16 cellular contexts compared by ENCODE assay signal in genomic region chr4:3464911-3465697, GRCh38. TPM values are rescaled to one million over a fixed set of nuclear protein-coding genes. Genes with fewer than 3 reads are reported as not detected.
DNase-seq lines count a peak whose midpoint lies in the region; ATAC-seq and TF ChIP-seq lines count a peak whose summit lies in the region.
"Had no signal": no experiment of that assay in that cellular context is flagged by ENCODE, and none has a peak within 500 bp of the region (broad histone marks: within the 10 kb centered on the region; RNA-seq: fewer than 3 reads in every experiment).

No MANE protein-coding gene starts in this region.

- peak overlapping the region; percentile 17 for H4K8ac ChIP-seq in neuronal stem cell (ENCODE audit: low read depth, low read length)

- peak overlapping the region; percentile 44 for H3K18ac ChIP-seq in neuronal stem cell (ENCODE audit: low read length)

- H3K4ac ChIP-seq in neuronal stem cell (ENCODE audit: low read length) = peak overlapping the region; percentile 57

- TF ChIP-seq CTCF in stomach (IDR thresholded peaks at IDR 0.05) (no peak), testis (IDR thresholded peaks at IDR 0.05) (no peak)

- H3K23ac ChIP-seq in neuronal stem cell (ENCODE audit: low read depth, low read length, poor library complexity) = no peak overlapping the region

- H2BK15ac ChIP-seq in neuronal stem cell (ENCODE audit: low read length) = peak overlapping the region; percentile 39

- H3K27ac ChIP-seq in neuronal stem cell (replicated peaks; ENCODE audit: low read length) (no peak overlapping the region), stomach (no peak overlapping the region), testis (no peak overlapping the region)
- H3K27ac ChIP-seq: GM23248, SK-N-MC had no signal

- peak overlapping the region; percentile 86 for H4K91ac ChIP-seq in neuronal stem cell (ENCODE audit: low read depth, low read length, poor library complexity)

- H3K27me3 ChIP-seq in H7 (ENCODE audit: control insufficient read depth, insufficient read depth, low read length) (no peaks in the 10 kb centered on the region; the same call in 1 of the 2 replicates), neuronal stem cell (ENCODE audit: control insufficient read depth in 3 of 3, insufficient read depth in 3 of 3, low read depth in 1 of 3, low read length in 3 of 3) (peaks cover 0 to 49% (median 20%) of the 10 kb centered on the region in 3 experiments), skeletal muscle satellite cell (ENCODE audit: control insufficient read depth, insufficient read depth, low read length) (peaks cover 14% of the 10 kb centered on the region), stomach (peaks cover 0 to 42% (median 11%) of the 10 kb centered on the region in 3 donors), testis (no peaks in the 10 kb centered on the region)

- H3K4me3 ChIP-seq in H7 (ENCODE audit: insufficient read depth, low read depth, low read length) = no peak overlapping the region
- no peak overlapping the region for H3K4me3 ChIP-seq in neuronal stem cell (ENCODE audit: low read length in 2 of 2)
- H3K4me3 ChIP-seq in skeletal muscle satellite cell (ENCODE audit: low read length) = peak overlapping the region; percentile 62
- no peak overlapping the region for H3K4me3 ChIP-seq in stomach
- no peak overlapping the region for H3K4me3 ChIP-seq in testis
- H3K4me3 ChIP-seq: GM23248, SK-N-MC had no signal

- TF ChIP-seq POLR2A in stomach (IDR thresholded peaks at IDR 0.05) = no peak
- no peak for TF ChIP-seq POLR2A in testis (IDR thresholded peaks at IDR 0.05)

- H3K4me1 ChIP-seq in neuronal stem cell (ENCODE audit: control insufficient read depth in 2 of 2, insufficient read depth in 1 of 2, low read depth in 1 of 2, low read length in 2 of 2) (peaks cover 16 to 50% of the 10 kb centered on the region in 2 donors), skeletal muscle satellite cell (ENCODE audit: control insufficient read depth, insufficient read depth, low read length) (peaks cover 27% of the 10 kb centered on the region), stomach (peaks cover 12 to 52% (median 47%) of the 10 kb centered on the region in 4 donors), testis (peaks cover 21% of the 10 kb centered on the region)

- H3K79me1 ChIP-seq in neuronal stem cell (ENCODE audit: low read depth, low read length) = peaks cover 6% of the 10 kb centered on the region

- H2AFZ ChIP-seq in neuronal stem cell (ENCODE audit: low read length) = no peak overlapping the region
- H2AFZ ChIP-seq: GM23248 had no signal

- H3K4me2 ChIP-seq in neuronal stem cell (ENCODE audit: insufficient read depth, low read length, poor library complexity, severe bottlenecking) (no peak overlapping the region), skeletal muscle satellite cell (ENCODE audit: low read length) (peak overlapping the region; percentile 75)

- H3K9ac ChIP-seq in neuronal stem cell (ENCODE audit: low read depth, low read length, poor library complexity) (no peak overlapping the region), skeletal muscle satellite cell (ENCODE audit: low read depth, low read length) (no peak overlapping the region)
- H3K9ac ChIP-seq: GM23248 had no signal

- H3K36me3 ChIP-seq in H7 (replicated peaks; ENCODE audit: control insufficient read depth, insufficient read depth, low read length) (no peaks in the 10 kb centered on the region), neuronal stem cell (replicated peaks in 1 of 2; ENCODE audit: control insufficient read depth in 2 of 2, insufficient read depth in 2 of 2, low read length in 2 of 2) (peaks cover 0 to 3% of the 10 kb centered on the region in 2 donors), skeletal muscle satellite cell (ENCODE audit: insufficient read depth, low read length) (no peaks in the 10 kb centered on the region), stomach (no peaks in the 10 kb centered on the region), testis (ENCODE audit: low read depth, missing control alignments) (no peaks in the 10 kb centered on the region)

- peak overlapping the region; percentile 79 for H2AK5ac ChIP-seq in neuronal stem cell (ENCODE audit: low read depth, low read length)

- peak overlapping the region; percentile 75 for H3K14ac ChIP-seq in neuronal stem cell (ENCODE audit: low read length)

- WGBS in neuronal stem cell (ENCODE audit: extremely low coverage in 2 of 2, insufficient read length in 2 of 2, insufficient replicate concordance in 1 of 2), 2 donors = no CpG with 5 or more reads among the region's 21 CpGs
- 84 to 91% (median 87%) methylated on average over 21 of the region's 21 CpGs for WGBS in stomach, 5 donors
- WGBS in testis, 2 donors = 75 to 92% methylated on average over 9 to 21 of the region's 21 CpGs

- H2BK12ac ChIP-seq in neuronal stem cell (ENCODE audit: low read length) = peak overlapping the region; percentile 95

- ATAC-seq in left ventricle myocardium superior = no peak
- ATAC-seq in GM21390 (IDR thresholded peaks at IDR 0.05; ENCODE audit: unreplicated experiment) = no peak
- ATAC-seq: HCT116 had no signal

- intact Hi-C loops in left ventricle myocardium superior (cut with micrococcal nuclease) = no loop called here
- intact Hi-C loops in stomach (cut with DNase I; ENCODE audit: low total_unique reads) = no loop called here
- intact Hi-C loops in testis (cut with DNase I; ENCODE audit: low total_unique reads) = no loop called here

- TF ChIP-seq EP300 in stomach (IDR thresholded peaks at IDR 0.05) = no peak

- peaks cover 11 to 15% of the 10 kb centered on the region in 2 donors for H3K9me3 ChIP-seq in neuronal stem cell (replicated peaks in 1 of 2; ENCODE audit: control insufficient read depth in 2 of 2, insufficient read depth in 1 of 2, low read depth in 1 of 2, low read length in 2 of 2)
- no peaks in the 10 kb centered on the region for H3K9me3 ChIP-seq in skeletal muscle satellite cell (replicated peaks; ENCODE audit: low read length)
- no peaks in the 10 kb centered on the region for H3K9me3 ChIP-seq in stomach
- H3K9me3 ChIP-seq in testis = no peaks in the 10 kb centered on the region

- H2BK5ac ChIP-seq in neuronal stem cell (ENCODE audit: low read length) = peak overlapping the region; percentile 2

- DNase-seq in H7 (peak; percentile 74), left ventricle myocardium superior (peak; percentile 20), neuronal stem cell (ENCODE audit: low spot score) (no peak), stomach (no peak), testis (no peak)
- DNase-seq: GM23248, NCI-H1105 treated with DMSO at 0.1 percent for 48 hours, NCI-H1694, NCI-H2081 treated with DMSO at 0.1 percent for 48 hours, NCI-H446 treated with DMSO at 0.1 percent for 48 hours, SHP77 had no signal

- no peak overlapping the region for H2BK120ac ChIP-seq in neuronal stem cell (ENCODE audit: low read depth, low read length)

RNA-seq across cellular contexts. Expression of gene DOK7, which starts 2.0 kb away (rescaled TPM):
- 0.22 and 0.73 TPM in 2 replicates for total RNA-seq in H7 (2014; rRNA removed; shearing (Covaris generic))
- total RNA-seq in left ventricle myocardium superior (35.5 TPM), stomach (1 to 10 TPM in 3 of 5 donors, under 1 TPM in 1, not detected in 1; 0.37 to 8.1 (median 4.6) TPM), testis (10 to 100 TPM; 22.9 to 29.5 TPM)
- 0.14 TPM for polyA plus RNA-seq in neuronal stem cell (2013, experiment 1 of 2)
- 0.11 TPM for polyA plus RNA-seq in neuronal stem cell (2013, experiment 2 of 2)
- total RNA-seq in skeletal muscle satellite cell (2012; rRNA removed) = 0.51 and 6.8 TPM in 2 replicates
- polyA plus RNA-seq in stomach (1 to 10 TPM; 1.7 to 5.0 (median 4.3) TPM), testis (ENCODE audit: insufficient read depth, low read depth, low replicate concordance) (9.3 TPM)
- total RNA-seq: GM23248 had no signal
- polyA plus RNA-seq: CD14-positive monocyte, GM23248 had no signal

RNA-seq across cellular contexts. Expression of gene HGFAC, which starts 23.3 kb away (rescaled TPM):
- total RNA-seq in H7 (2014; rRNA removed; shearing (Covaris generic)) = 0.03 and 1.1 TPM in 2 replicates
- 0.67 TPM for total RNA-seq in left ventricle myocardium superior
- polyA plus RNA-seq in neuronal stem cell (2013, experiment 1 of 2) = 0.59 TPM
- 0.61 TPM for polyA plus RNA-seq in neuronal stem cell (2013, experiment 2 of 2)
- not detected in 2 replicates for total RNA-seq in skeletal muscle satellite cell (2012; rRNA removed)
- not detected for total RNA-seq in stomach
- 1 to 10 TPM in 2 of 3 donors, under 1 TPM in 1; 0.50 to 3.4 (median 1.2) TPM for polyA plus RNA-seq in stomach
- 10 to 100 TPM; 16.8 to 72.3 TPM for total RNA-seq in testis
- 15.5 TPM for polyA plus RNA-seq in testis (ENCODE audit: insufficient read depth, low read depth, low replicate concordance)
- total RNA-seq: GM23248 had no signal
- polyA plus RNA-seq: CD14-positive monocyte, GM23248 had no signal

Comparison
In these comparisons a context has a peak if more than half of its experiments do, and no peak if none do; other contexts are left out.
1. DNase-seq: peak in H7 (single experiment) and left ventricle myocardium superior (single experiment); none in neuronal stem cell (single experiment), stomach (single experiment) and testis (single experiment).